ENCODE assay signal across 1 cellular context in the genomic region with DNA sequence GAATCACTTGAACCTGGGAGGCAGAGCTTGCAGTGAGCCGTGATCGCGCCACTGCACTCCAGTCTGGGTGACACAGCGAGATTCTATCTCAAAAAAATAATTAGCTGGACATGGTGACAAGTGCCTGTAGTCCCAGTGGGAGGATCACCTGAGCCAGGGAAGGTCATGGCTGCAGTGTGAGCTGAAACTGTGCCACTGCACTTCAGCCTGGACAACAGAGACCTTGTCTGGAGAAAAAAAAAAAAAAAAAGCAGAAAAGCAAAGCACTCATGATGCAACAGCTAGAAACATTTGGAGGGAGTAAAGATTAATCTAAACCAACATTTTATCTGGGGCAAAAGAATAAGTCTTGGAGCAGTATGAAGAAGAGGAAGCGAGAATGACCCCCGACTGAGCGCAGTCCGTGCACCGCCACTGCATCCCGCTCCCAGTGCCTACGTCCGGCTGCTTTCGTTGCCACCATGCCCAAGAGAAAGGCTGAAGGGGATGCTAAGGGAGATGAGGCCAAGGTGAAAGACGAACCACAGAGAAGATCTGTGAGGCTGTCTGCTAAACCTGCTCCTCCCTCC.
TF ChIP-seq lines count a peak whose summit lies in the region.

No MANE protein-coding gene starts in this region.

TF ChIP-seq in HepG2, 621 proteins besides CTCF, POLR2A, EP300 and RAD21 (continued from another document and continues in another):
- peak; percentile 63 for TF ChIP-seq NR2C2 (CRISPR knock-in tag; IDR thresholded peaks at IDR 0.05; ENCODE audit: borderline replicate concordance)
- no peak for TF ChIP-seq TCF12 (IDR thresholded peaks at IDR 0.05)
- no peak for TF ChIP-seq TCF12 (CRISPR knock-in tag; IDR thresholded peaks at IDR 0.05)
- TF ChIP-seq ZBTB38 (CRISPR knock-in tag; IDR thresholded peaks at IDR 0.05), result peak; percentile 76
- no peak; the same call in 1 of the 2 replicates for TF ChIP-seq AHR (CRISPR knock-in tag; IDR thresholded peaks at IDR 0.05)
- TF ChIP-seq, protein P1, sequence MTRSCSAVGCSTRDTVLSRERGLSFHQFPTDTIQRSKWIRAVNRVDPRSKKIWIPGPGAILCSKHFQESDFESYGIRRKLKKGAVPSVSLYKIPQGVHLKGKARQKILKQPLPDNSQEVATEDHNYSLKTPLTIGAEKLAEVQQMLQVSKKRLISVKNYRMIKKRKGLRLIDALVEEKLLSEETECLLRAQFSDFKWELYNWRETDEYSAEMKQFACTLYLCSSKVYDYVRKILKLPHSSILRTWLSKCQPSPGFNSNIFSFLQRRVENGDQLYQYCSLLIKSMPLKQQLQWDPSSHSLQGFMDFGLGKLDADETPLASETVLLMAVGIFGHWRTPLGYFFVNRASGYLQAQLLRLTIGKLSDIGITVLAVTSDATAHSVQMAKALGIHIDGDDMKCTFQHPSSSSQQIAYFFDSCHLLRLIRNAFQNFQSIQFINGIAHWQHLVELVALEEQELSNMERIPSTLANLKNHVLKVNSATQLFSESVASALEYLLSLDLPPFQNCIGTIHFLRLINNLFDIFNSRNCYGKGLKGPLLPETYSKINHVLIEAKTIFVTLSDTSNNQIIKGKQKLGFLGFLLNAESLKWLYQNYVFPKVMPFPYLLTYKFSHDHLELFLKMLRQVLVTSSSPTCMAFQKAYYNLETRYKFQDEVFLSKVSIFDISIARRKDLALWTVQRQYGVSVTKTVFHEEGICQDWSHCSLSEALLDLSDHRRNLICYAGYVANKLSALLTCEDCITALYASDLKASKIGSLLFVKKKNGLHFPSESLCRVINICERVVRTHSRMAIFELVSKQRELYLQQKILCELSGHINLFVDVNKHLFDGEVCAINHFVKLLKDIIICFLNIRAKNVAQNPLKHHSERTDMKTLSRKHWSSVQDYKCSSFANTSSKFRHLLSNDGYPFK (CRISPR knock-in tag; IDR thresholded peaks at IDR 0.05; ENCODE audit: borderline replicate concordance), result peak; percentile 56; the same call in 1 of the 2 replicates
- TF ChIP-seq, protein P2, sequence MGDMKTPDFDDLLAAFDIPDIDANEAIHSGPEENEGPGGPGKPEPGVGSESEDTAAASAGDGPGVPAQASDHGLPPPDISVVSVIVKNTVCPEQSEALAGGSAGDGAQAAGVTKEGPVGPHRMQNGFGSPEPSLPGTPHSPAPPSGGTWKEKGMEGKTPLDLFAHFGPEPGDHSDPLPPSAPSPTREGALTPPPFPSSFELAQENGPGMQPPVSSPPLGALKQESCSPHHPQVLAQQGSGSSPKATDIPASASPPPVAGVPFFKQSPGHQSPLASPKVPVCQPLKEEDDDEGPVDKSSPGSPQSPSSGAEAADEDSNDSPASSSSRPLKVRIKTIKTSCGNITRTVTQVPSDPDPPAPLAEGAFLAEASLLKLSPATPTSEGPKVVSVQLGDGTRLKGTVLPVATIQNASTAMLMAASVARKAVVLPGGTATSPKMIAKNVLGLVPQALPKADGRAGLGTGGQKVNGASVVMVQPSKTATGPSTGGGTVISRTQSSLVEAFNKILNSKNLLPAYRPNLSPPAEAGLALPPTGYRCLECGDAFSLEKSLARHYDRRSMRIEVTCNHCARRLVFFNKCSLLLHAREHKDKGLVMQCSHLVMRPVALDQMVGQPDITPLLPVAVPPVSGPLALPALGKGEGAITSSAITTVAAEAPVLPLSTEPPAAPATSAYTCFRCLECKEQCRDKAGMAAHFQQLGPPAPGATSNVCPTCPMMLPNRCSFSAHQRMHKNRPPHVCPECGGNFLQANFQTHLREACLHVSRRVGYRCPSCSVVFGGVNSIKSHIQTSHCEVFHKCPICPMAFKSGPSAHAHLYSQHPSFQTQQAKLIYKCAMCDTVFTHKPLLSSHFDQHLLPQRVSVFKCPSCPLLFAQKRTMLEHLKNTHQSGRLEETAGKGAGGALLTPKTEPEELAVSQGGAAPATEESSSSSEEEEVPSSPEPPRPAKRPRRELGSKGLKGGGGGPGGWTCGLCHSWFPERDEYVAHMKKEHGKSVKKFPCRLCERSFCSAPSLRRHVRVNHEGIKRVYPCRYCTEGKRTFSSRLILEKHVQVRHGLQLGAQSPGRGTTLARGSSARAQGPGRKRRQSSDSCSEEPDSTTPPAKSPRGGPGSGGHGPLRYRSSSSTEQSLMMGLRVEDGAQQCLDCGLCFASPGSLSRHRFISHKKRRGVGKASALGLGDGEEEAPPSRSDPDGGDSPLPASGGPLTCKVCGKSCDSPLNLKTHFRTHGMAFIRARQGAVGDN (CRISPR knock-in tag; IDR thresholded peaks at IDR 0.05), result peak; percentile 65
- TF ChIP-seq PHF21A (CRISPR knock-in tag; IDR thresholded peaks at IDR 0.05), result peak; percentile 69
- TF ChIP-seq PPARG (CRISPR knock-in tag; conservative IDR thresholded peaks at IDR 0.05), result 0 out of 2 replicates have a peak, but pooled peaks have one; percentile 11
- no peak for TF ChIP-seq SMARCC2 (IDR thresholded peaks at IDR 0.05)
- TF ChIP-seq SKI (IDR thresholded peaks at IDR 0.05; ENCODE audit: partially characterized antibody), result peak; percentile 81
- no peak for TF ChIP-seq ZSCAN20 (CRISPR knock-in tag; IDR thresholded peaks at IDR 0.05; ENCODE audit: borderline replicate concordance)
- no peak for TF ChIP-seq NFE2L1 (CRISPR knock-in tag; IDR thresholded peaks at IDR 0.05; ENCODE audit: borderline replicate concordance)
- no peak for TF ChIP-seq DNMT1 (CRISPR knock-in tag; IDR thresholded peaks at IDR 0.05)
- peak; percentile 70; the same call in 1 of the 2 replicates for TF ChIP-seq ZNF350 (CRISPR knock-in tag; IDR thresholded peaks at IDR 0.05; ENCODE audit: borderline replicate concordance, low read depth)
- TF ChIP-seq, protein P3, sequence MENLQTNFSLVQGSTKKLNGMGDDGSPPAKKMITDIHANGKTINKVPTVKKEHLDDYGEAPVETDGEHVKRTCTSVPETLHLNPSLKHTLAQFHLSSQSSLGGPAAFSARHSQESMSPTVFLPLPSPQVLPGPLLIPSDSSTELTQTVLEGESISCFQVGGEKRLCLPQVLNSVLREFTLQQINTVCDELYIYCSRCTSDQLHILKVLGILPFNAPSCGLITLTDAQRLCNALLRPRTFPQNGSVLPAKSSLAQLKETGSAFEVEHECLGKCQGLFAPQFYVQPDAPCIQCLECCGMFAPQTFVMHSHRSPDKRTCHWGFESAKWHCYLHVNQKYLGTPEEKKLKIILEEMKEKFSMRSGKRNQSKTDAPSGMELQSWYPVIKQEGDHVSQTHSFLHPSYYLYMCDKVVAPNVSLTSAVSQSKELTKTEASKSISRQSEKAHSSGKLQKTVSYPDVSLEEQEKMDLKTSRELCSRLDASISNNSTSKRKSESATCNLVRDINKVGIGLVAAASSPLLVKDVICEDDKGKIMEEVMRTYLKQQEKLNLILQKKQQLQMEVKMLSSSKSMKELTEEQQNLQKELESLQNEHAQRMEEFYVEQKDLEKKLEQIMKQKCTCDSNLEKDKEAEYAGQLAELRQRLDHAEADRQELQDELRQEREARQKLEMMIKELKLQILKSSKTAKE (CRISPR knock-in tag; IDR thresholded peaks at IDR 0.05; ENCODE audit: borderline replicate concordance), result no peak
- no peak for TF ChIP-seq HIVEP1 (CRISPR knock-in tag; IDR thresholded peaks at IDR 0.05)
- no peak for TF ChIP-seq ZNF414 (CRISPR knock-in tag; IDR thresholded peaks at IDR 0.05)
- TF ChIP-seq IRF2 (CRISPR knock-in tag; IDR thresholded peaks at IDR 0.05), result no peak
- TF ChIP-seq BRF2 (CRISPR knock-in tag; IDR thresholded peaks at IDR 0.05), result no peak
- TF ChIP-seq, protein P4, sequence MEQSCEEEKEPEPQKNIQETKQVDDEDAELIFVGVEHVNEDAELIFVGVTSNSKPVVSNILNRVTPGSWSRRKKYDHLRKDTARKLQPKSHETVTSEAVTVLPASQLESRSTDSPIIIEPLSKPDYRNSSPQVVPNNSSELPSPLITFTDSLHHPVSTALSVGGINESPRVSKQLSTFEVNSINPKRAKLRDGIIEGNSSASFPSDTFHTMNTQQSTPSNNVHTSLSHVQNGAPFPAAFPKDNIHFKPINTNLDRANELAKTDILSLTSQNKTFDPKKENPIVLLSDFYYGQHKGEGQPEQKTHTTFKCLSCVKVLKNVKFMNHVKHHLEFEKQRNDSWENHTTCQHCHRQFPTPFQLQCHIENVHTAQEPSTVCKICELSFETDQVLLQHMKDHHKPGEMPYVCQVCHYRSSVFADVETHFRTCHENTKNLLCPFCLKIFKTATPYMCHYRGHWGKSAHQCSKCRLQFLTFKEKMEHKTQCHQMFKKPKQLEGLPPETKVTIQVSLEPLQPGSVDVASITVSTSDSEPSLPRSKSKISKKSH (CRISPR knock-in tag; IDR thresholded peaks at IDR 0.05; ENCODE audit: borderline replicate concordance), result no peak
- TF ChIP-seq ZNF574 (CRISPR knock-in tag; IDR thresholded peaks at IDR 0.05), result peak; percentile 76
- peak; percentile 37; the same call in 1 of the 2 replicates for TF ChIP-seq NCOR1 (IDR thresholded peaks at IDR 0.05; ENCODE audit: borderline replicate concordance, low read length)
- no peak for TF ChIP-seq ARNT2 (CRISPR knock-in tag; IDR thresholded peaks at IDR 0.05; ENCODE audit: low read depth)
- TF ChIP-seq ZFX (CRISPR knock-in tag; IDR thresholded peaks at IDR 0.05; ENCODE audit: low read depth), result 0 out of 2 replicates have a peak, but pooled peaks have one; percentile 29
- TF ChIP-seq ZFP91 (CRISPR knock-in tag; IDR thresholded peaks at IDR 0.05; ENCODE audit: borderline replicate concordance), result no peak
- peak; percentile 49; the same call in 1 of the 2 replicates for TF ChIP-seq ZNF460 (CRISPR knock-in tag; IDR thresholded peaks at IDR 0.05; ENCODE audit: borderline replicate concordance)
- peak; percentile 53; the same call in 1 of the 2 replicates for TF ChIP-seq ZNF512B (CRISPR knock-in tag; IDR thresholded peaks at IDR 0.05; ENCODE audit: borderline replicate concordance)
- TF ChIP-seq FOXK1 (CRISPR knock-in tag; IDR thresholded peaks at IDR 0.05; ENCODE audit: borderline replicate concordance, low read depth), result peak; percentile 45; the same call in 1 of the 2 replicates
- TF ChIP-seq XBP1 (CRISPR knock-in tag; IDR thresholded peaks at IDR 0.05), result no peak
- TF ChIP-seq MIXL1 (CRISPR knock-in tag; IDR thresholded peaks at IDR 0.05), result no peak
- TF ChIP-seq ZMAT3 (CRISPR knock-in tag; conservative IDR thresholded peaks at IDR 0.05), result no peak
